Comparison of ENCODE assay signal across 26 cellular contexts in genomic region chr15:33580526-33580925, GRCh38.
A peak's percentile ranks its signal among the peaks of the same experiment; 100 is the strongest.
DNase-seq lines count a peak whose midpoint lies in the region; ATAC-seq, FAIRE-seq and TF ChIP-seq lines count a peak whose summit lies in the region.
"Had no signal": no experiment of that assay in that cellular context is flagged by ENCODE, and none has a peak within 500 bp of the region (broad histone marks: within the 10 kb centered on the region; RNA-seq: fewer than 3 reads in every experiment).

No MANE protein-coding gene starts in this region.

- H3K27me3 ChIP-seq in astrocyte (ENCODE audit: insufficient read depth, low read length) (no peaks in the 10 kb centered on the region), keratinocyte (ENCODE audit: control insufficient read depth, extremely low read depth, insufficient read depth, low read length) (no peaks in the 10 kb centered on the region), tibial artery (no peaks in the 10 kb centered on the region), psoas muscle (ENCODE audit: insufficient read depth in 3 of 3, low read length in 2 of 3) (no peaks in the 10 kb centered on the region)
- H3K27me3 ChIP-seq: spleen, thyroid gland had no signal

- peaks cover 6% of the 10 kb centered on the region for H3K9me3 Mint-ChIP-seq in astrocyte (ENCODE audit: unreplicated experiment)

- TF ChIP-seq CTCF in astrocyte (IDR thresholded peaks at IDR 0.05; ENCODE audit: insufficient read depth, low read depth, low read length) (no peak), keratinocyte (optimal IDR thresholded peaks at IDR 0.05 in 1 of 3, IDR thresholded peaks at IDR 0.05 in 1 of 3, conservative IDR thresholded peaks at IDR 0.05 in 1 of 3; ENCODE audit: extremely low read depth in 1 of 3, insufficient read depth in 2 of 3, low read length in 3 of 3) (no peak), tibial artery (IDR thresholded peaks at IDR 0.05) (no peak), psoas muscle (IDR thresholded peaks at IDR 0.05) (no peak)

- H3K4me1 ChIP-seq in astrocyte (ENCODE audit: insufficient read depth, low read length) (peaks cover 8% of the 10 kb centered on the region), keratinocyte (ENCODE audit: control insufficient read depth, extremely low read depth, insufficient read depth, low read length) (peaks cover 10% of the 10 kb centered on the region), tibial artery (peaks cover 0 to 22% (median 8%) of the 10 kb centered on the region in 4 donors), psoas muscle (no peaks in the 10 kb centered on the region)
- H3K4me1 ChIP-seq: HAP-1, lower lobe of right lung, spleen had no signal

- H3K36me3 ChIP-seq in astrocyte (ENCODE audit: insufficient read depth, low read length), result no peaks in the 10 kb centered on the region
- no peaks in the 10 kb centered on the region for H3K36me3 ChIP-seq in keratinocyte (ENCODE audit: control insufficient read depth in 2 of 2, extremely low read depth in 1 of 2, insufficient read depth in 2 of 2, low read length in 2 of 2)
- H3K36me3 ChIP-seq in tibial artery, result no peaks in the 10 kb centered on the region
- peaks cover 0 to 3% of the 10 kb centered on the region in 2 donors for H3K36me3 ChIP-seq in psoas muscle (ENCODE audit: insufficient read depth in 1 of 2, low read depth in 1 of 2)
- H3K36me3 ChIP-seq: HAP-1, lower lobe of right lung, spleen, thyroid gland had no signal

- peaks cover 33% of the 10 kb centered on the region for H3K4me1 Mint-ChIP-seq in astrocyte (ENCODE audit: low read depth, unreplicated experiment)

- DNase-seq in LHCN-M2 (ENCODE audit: low read depth) (peak; percentile 49), astrocyte (ENCODE audit: low read depth) (peak; percentile 3), keratinocyte (ENCODE audit: low read depth, low spot score) (no peak), tibial artery (no peak), psoas muscle (no peak), NCI-H1105 (lab: John Stamatoyannopoulos, UW) (no peak), NCI-H146 treated with DMSO at 0.1 percent for 48 hours (lab: John Stamatoyannopoulos, UW; ENCODE audit: unreplicated experiment) (no peak)
- DNase-seq: activated CD4-positive, CD25-positive, alpha-beta regulatory T cell treated with anti-CD3 and anti-CD28 coated beads, Interleukin-2, amount 50 U/mL, for 72 hours; activated T-cell treated with anti-CD3 and anti-CD28 coated beads, Interleukin-2, amount 50 U/mL, for 1 hour; central memory CD4-positive, alpha-beta T cell; dermis blood vessel endothelial cell; DMS79 treated with DMSO at 0.1 percent for 48 hours; lower lobe of right lung; NCI-H1694; NCI-H2171 treated with DMSO at 0.1 percent for 48 hours; NCI-H526 treated with DMSO at 0.1 percent for 48 hours; spleen; stimulated activated CD4-positive, alpha-beta T cell treated with anti-CD3 and anti-CD28 coated beads, Interleukin-4, amount 100 ng/mL, for 1 hour; stimulated activated naive CD4-positive, alpha-beta T cell treated with Interleukin-2 at 50 U/mL for 16 hours had no signal

- FAIRE-seq in astrocyte (lab: Jason Lieb, UNC) (no peak), keratinocyte (lab: Jason Lieb, UNC) (peak; percentile 39)
- FAIRE-seq: frontal cortex, islet of Langerhans, TTC549 had no signal

- H3K4me3 ChIP-seq in astrocyte (ENCODE audit: insufficient read depth, low read depth, low read length) (no peak overlapping the region), keratinocyte (ENCODE audit: control insufficient read depth in 2 of 3, extremely low read depth in 1 of 3, insufficient read depth in 2 of 3, low read depth in 1 of 3, low read length in 3 of 3) (no peak overlapping the region), tibial artery (no peak overlapping the region), psoas muscle (no peak overlapping the region)
- H3K4me3 ChIP-seq: HAP-1, lower lobe of right lung, spleen, thyroid gland had no signal

- H4K20me1 ChIP-seq in astrocyte (ENCODE audit: insufficient read depth, low read length) (no peaks in the 10 kb centered on the region), keratinocyte (ENCODE audit: control insufficient read depth, extremely low read depth, insufficient read depth, low read length) (no peaks in the 10 kb centered on the region)

- no peak overlapping the region for H2AFZ ChIP-seq in astrocyte (ENCODE audit: low read depth, low read length)
- H2AFZ ChIP-seq in keratinocyte (ENCODE audit: control insufficient read depth, low read length), result peak overlapping the region; percentile 39

- H3K27me3 Mint-ChIP-seq in astrocyte (ENCODE audit: low read depth, unreplicated experiment), result no peaks in the 10 kb centered on the region

- WGBS in psoas muscle, 3 donors, result 62 to 73% (median 68%) methylated on average over 2 of the region's 2 CpGs

- H3K4me2 ChIP-seq in astrocyte (ENCODE audit: low read length) (peak overlapping the region; percentile 15), keratinocyte (ENCODE audit: control insufficient read depth, extremely low read depth, insufficient read depth, low read depth, low read length) (peak overlapping the region; percentile 16)

- peaks cover 2% of the 10 kb centered on the region for H3K36me3 Mint-ChIP-seq in astrocyte (ENCODE audit: low read depth, unreplicated experiment)

- H3K4me3 Mint-ChIP-seq in astrocyte (ENCODE audit: unreplicated experiment), result no peak overlapping the region

- intact Hi-C loops in tibial artery (cut with DNase I; ENCODE audit: low total_unique reads), result no loop called here
- intact Hi-C loops in psoas muscle (cut with DNase I), result no loop called here

- dilution Hi-C loops in keratinocyte (cut with MboI; ENCODE audit: extremely low pct_ligation_motif_present, low sequenced_read_pairs), result no loop called here

- no peaks in the 10 kb centered on the region for H3K9me1 ChIP-seq in keratinocyte (ENCODE audit: control insufficient read depth, extremely low read depth, insufficient read depth, low read length)

- H3K27ac ChIP-seq in astrocyte (ENCODE audit: low read depth, low read length) (peak overlapping the region; percentile 20), keratinocyte (ENCODE audit: control insufficient read depth, insufficient read depth, low read length) (peak overlapping the region; percentile 52), tibial artery (peak overlapping the region; percentile 48 to 62), psoas muscle (no peak overlapping the region)
- H3K27ac ChIP-seq: epithelial cell of prostate, lower lobe of right lung, spleen, thyroid gland had no signal

- no peak overlapping the region for H3K9ac ChIP-seq in astrocyte (ENCODE audit: low read length)
- H3K9ac ChIP-seq in keratinocyte (ENCODE audit: control insufficient read depth, extremely low read depth, insufficient read depth, low read length), result peak overlapping the region; percentile 3

- H3K9me3 ChIP-seq in astrocyte (ENCODE audit: insufficient read depth, low read depth, low read length) (no peaks in the 10 kb centered on the region), keratinocyte (ENCODE audit: control insufficient read depth, low read depth, low read length) (no peaks in the 10 kb centered on the region), tibial artery (no peaks in the 10 kb centered on the region), psoas muscle (no peaks in the 10 kb centered on the region)
- H3K9me3 ChIP-seq: HAP-1, lower lobe of right lung, spleen, thyroid gland had no signal

- ATAC-seq in psoas muscle (no peak), GM19035 (IDR thresholded peaks at IDR 0.05; ENCODE audit: unreplicated experiment) (no peak)

- H3K79me2 ChIP-seq in astrocyte (ENCODE audit: insufficient read depth, low read length) (no peaks in the 10 kb centered on the region), keratinocyte (ENCODE audit: control insufficient read depth, insufficient read depth, low read length) (no peaks in the 10 kb centered on the region)

- peak overlapping the region; percentile 70 for H3K27ac Mint-ChIP-seq in astrocyte (ENCODE audit: unreplicated experiment)

Comparison
In these comparisons a context has a peak if more than half of its experiments do, and no peak if none do; other contexts are left out.
1. DNase-seq: peak in LHCN-M2 (single experiment) and astrocyte (single experiment); none in keratinocyte (single experiment), tibial artery (0 of 2), psoas muscle (0 of 2), NCI-H1105 (single experiment) and NCI-H146 treated with DMSO at 0.1 percent for 48 hours (single experiment).